ENCODE assay signal across 25 cellular contexts in genomic region chr4:128039568-128039967, GRCh38.
"Had no signal": no experiment of that assay in that cellular context is flagged by ENCODE, and none has a peak within 500 bp of the region (broad histone marks: within the 10 kb centered on the region; RNA-seq: fewer than 3 reads in every experiment).

No MANE protein-coding gene starts in this region.

- DNase-seq: IMR-90, Kasumi-1, MM.1S, NCI-H1092 treated with DMSO at 0.1 percent for 48 hours, NCI-H1436, NCI-H187, NCI-H2029, NCI-H2081 treated with DMSO at 0.1 percent for 48 hours, NCI-H2171, NCI-H226, NCI-H446, NCI-H510A, NCI-H524 treated with DMSO at 0.1 percent for 48 hours, NCI-H69, NCI-H774, OCI-M1, PC-9, Peyer's patch, Right ventricle myocardium superior, SIG-M5, T-cell had no signal

- H3K4me3 ChIP-seq: PC-9, Peyer's patch, SJSA1, SK-N-MC had no signal

- H3K9me3 ChIP-seq: Peyer's patch, SJSA1 had no signal

- H3K4me1 ChIP-seq: Peyer's patch, SJSA1 had no signal

- H3K36me3 ChIP-seq: Peyer's patch, SJSA1 had no signal

- H3K27me3 ChIP-seq: Peyer's patch, SJSA1 had no signal

- FAIRE-seq: HepG2 had no signal

- ATAC-seq: HepG2, T-cell had no signal

- H3K27ac ChIP-seq: KMS-11, PC-9, Peyer's patch, SJSA1, SK-N-MC had no signal
